Comparison of ENCODE assay signal across 8 cellular contexts in the genomic region with DNA sequence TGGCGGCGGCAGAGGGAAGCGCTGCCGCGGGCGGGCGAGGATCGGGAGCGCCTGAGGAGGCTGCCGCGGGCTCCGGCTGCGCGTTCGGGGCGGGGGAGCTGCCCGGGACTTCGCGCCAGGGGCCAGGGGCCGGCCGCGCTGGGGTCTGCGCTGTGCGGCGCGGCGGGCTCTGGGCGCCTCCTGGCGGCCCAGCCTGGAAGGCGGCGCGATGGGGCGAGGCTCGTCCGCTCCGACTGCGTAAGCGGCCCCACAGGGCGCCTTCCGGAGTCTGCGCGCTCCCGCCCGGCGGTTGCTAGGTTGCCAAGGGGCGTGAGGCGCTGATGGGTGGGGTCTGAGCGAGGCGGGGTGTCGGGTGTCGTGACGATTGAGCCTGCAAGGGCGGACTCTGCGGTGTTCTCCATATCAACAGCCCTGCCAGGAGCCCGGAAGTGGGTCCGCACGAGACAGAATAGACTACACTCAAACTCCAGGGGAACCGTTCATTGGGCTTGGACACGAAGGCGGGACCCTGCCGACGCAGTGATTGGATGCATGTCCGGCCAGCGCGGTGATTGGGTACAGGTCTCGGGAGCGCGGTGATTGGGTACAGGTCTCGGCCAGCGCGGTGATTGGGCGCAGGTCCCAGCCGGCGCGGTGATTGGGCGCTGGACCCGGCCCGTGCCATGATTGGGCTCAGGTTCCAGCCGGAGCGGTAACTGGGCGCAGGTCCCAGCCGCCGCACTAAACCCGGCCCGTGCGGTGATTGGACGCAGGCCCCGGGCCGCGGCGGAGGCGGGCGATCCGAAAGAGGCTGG. TPM values are rescaled to one million over a fixed set of nuclear protein-coding genes. Genes with fewer than 3 reads are reported as not detected.
A peak's percentile ranks its signal among the peaks of the same experiment; 100 is the strongest.
DNase-seq lines count a peak whose midpoint lies in the region; ATAC-seq and TF ChIP-seq lines count a peak whose summit lies in the region.

A gene with protein sequence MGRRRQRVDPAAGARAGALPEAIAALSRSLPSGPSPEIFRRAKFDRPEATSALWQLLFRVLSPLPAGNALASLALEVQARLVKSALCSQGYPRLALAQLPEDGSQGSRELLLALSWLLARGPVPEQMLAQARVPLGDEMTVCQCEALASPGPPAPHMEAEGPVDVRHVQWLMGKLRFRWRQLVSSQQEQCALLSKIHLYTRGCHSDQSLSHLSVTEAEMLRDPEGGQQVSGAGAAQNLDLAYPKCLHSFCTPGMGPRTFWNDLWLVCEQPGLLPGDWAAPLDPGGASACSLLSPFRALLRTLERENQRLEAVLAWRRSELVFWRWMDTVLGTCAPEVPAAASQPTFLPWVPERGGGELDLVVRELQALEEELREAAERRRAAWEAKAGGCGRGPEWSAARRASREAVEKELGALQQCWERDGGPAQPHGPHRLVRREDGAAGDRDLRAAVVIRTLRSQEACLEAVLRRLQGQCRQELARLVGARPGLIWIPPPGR (plus strand): TSS at position 675 of the 794 bp plus-strand sequence. CDS start 130 bp downstream, outside the sequence.

- H3K27me3 ChIP-seq in BE2C, result no peaks in the 10 kb centered on the region

- H3K4me3 ChIP-seq in BE2C (ENCODE audit: low read depth, low read length), result peak within 1 kb of the TSS; percentile 77

- TF ChIP-seq POLR2A in GM19193 (IDR thresholded peaks at IDR 0.05; ENCODE audit: extremely low read depth, insufficient read depth, insufficient read length), result peak; percentile 77

- TF ChIP-seq CTCF in BE2C (IDR thresholded peaks at IDR 0.05; ENCODE audit: low read depth, low read length), result peak; percentile 60

- 0 out of 2 replicates have a peak, but pooled peaks cover 3% of the 10 kb centered on the region for H3K36me3 ChIP-seq in BE2C

- DNase-seq in BE2C, result peak; percentile 99
- DNase-seq in NCI-H510A (lab: John Stamatoyannopoulos, UW), result peak; percentile 99
- peak; percentile 99 for DNase-seq in activated CD4-positive, alpha-beta T cell treated with anti-CD3 and anti-CD28 coated beads for 1 hour
- peak; percentile 98 for DNase-seq in cerebellum (ENCODE audit: low spot score)
- DNase-seq in islet precursor cell, result peak; percentile 100
- peak; percentile 97 to 99 (median 98) for DNase-seq in stimulated activated CD4-positive, alpha-beta T cell treated with anti-CD3 and anti-CD28 coated beads, Interleukin-12 subunit alpha, Interleukin-12 subunit beta, amount 100 ng/mL, for 48 hours (ENCODE audit: low read depth in 2 of 3, low spot score in 1 of 3)

- peaks cover 17% of the 10 kb centered on the region for H3K4me1 ChIP-seq in BE2C

- H3K9me3 ChIP-seq in BE2C, result no peaks in the 10 kb centered on the region

- ATAC-seq in HG03439 (IDR thresholded peaks at IDR 0.05; ENCODE audit: unreplicated experiment), result peak; percentile 71

RNA-seq across cellular contexts. Expression of the gene that starts here (rescaled TPM):
- 40.9 TPM for polyA plus RNA-seq in BE2C (2012; ENCODE audit: insufficient read depth, insufficient read length, low read depth)
- total RNA-seq in cerebellum, result 6.8 TPM

Comparison
In these comparisons a context has a peak if more than half of its experiments do, and no peak if none do; other contexts are left out.
1. Peak in every context shown above with its lines: DNase-seq, ATAC-seq and H3K4me3 ChIP-seq.